In genomic region chr4:47837582-47838294, GRCh38 we compare ENCODE assay signal across 8 cellular contexts. TPM values are rescaled to one million over a fixed set of nuclear protein-coding genes. Genes with fewer than 3 reads are reported as not detected.
DNase-seq lines count a peak whose midpoint lies in the region; ATAC-seq and TF ChIP-seq lines count a peak whose summit lies in the region.

TSS of gene CORIN (minus strand) at chr4:47838067. CDS start at chr4:47837949, 118 bp downstream.

- no peaks in the 10 kb centered on the region for H3K9me3 Mint-ChIP-seq in activated CD4-positive, alpha-beta memory T cell treated with anti-CD3 and anti-CD28 coated beads for 36 hours

- peak within 1 kb of the TSS; percentile 76 for H3K4me3 Mint-ChIP-seq in activated CD4-positive, alpha-beta memory T cell treated with anti-CD3 and anti-CD28 coated beads for 36 hours

- H3K4me1 Mint-ChIP-seq in activated CD4-positive, alpha-beta memory T cell treated with anti-CD3 and anti-CD28 coated beads for 36 hours (ENCODE audit: low read depth) = peaks cover 32% of the 10 kb centered on the region

- H3K4me1 ChIP-seq in neutrophil (ENCODE audit: control insufficient read depth in 1 of 2, insufficient read depth in 1 of 2, low read depth in 1 of 2, low read length in 1 of 2) = peaks cover 19 to 31% of the 10 kb centered on the region in 2 experiments

- H3K27ac ChIP-seq in neutrophil = no peak within 1 kb of the TSS

- H3K27me3 Mint-ChIP-seq in activated CD4-positive, alpha-beta memory T cell treated with anti-CD3 and anti-CD28 coated beads for 36 hours = peaks cover 3% of the 10 kb centered on the region

- peak; percentile 3 for ATAC-seq in HG03175 (IDR thresholded peaks at IDR 0.05; ENCODE audit: unreplicated experiment)

- H3K36me3 ChIP-seq in neutrophil = peaks cover 5% of the 10 kb centered on the region

- POLR2A ChIA-PET in activated CD4-positive, alpha-beta memory T cell treated with anti-CD3 and anti-CD28 coated beads for 36 hours (lab: Charles Lee) = no interaction called here

- intact Hi-C loops in activated CD4-positive, alpha-beta memory T cell treated with anti-CD3 and anti-CD28 coated beads for 36 hours (cut with micrococcal nuclease) = loop anchor here (2.0 to 5.0 kb wide), 5 partner anchors 21 to 520 kb away; partner anchors contain the start of gene COMMD8

- TF ChIP-seq CTCF in fibroblast of pulmonary artery (IDR thresholded peaks at IDR 0.05; ENCODE audit: low read length, missing control alignments) = no peak
- no peak for TF ChIP-seq CTCF in neutrophil (IDR thresholded peaks at IDR 0.05)

- H3K36me3 Mint-ChIP-seq in activated CD4-positive, alpha-beta memory T cell treated with anti-CD3 and anti-CD28 coated beads for 36 hours = no peaks in the 10 kb centered on the region

- peak; percentile 11 for DNase-seq in activated CD4-positive, alpha-beta T cell treated with anti-CD3 and anti-CD28 coated beads for 4 hours
- DNase-seq in activated CD4-positive, alpha-beta T cell treated with anti-CD3 and anti-CD28 coated beads, Interleukin-2, amount 50 U/mL, for 1 hour = no peak
- peak; percentile 59 for DNase-seq in activated CD4-positive, alpha-beta memory T cell treated with anti-CD3 and anti-CD28 coated beads for 36 hours
- DNase-seq in fibroblast of pulmonary artery (ENCODE audit: low read depth) (no peak), NCI-H1436 (lab: John Stamatoyannopoulos, UW) (no peak), NCI-H524 treated with DMSO at 0.1 percent for 48 hours (lab: John Stamatoyannopoulos, UW) (no peak)

- CTCF ChIA-PET in activated CD4-positive, alpha-beta memory T cell treated with anti-CD3 and anti-CD28 coated beads for 36 hours (lab: Charles Lee) = interaction anchor here (0.9 to 3.1 kb wide), 12 partner anchors 10 to 299 kb away, joined by 3 to 38 read pairs (median 5); no protein-coding TSS in a partner anchor

- no peaks in the 10 kb centered on the region for H3K9me3 ChIP-seq in neutrophil

- H3K27ac Mint-ChIP-seq in activated CD4-positive, alpha-beta memory T cell treated with anti-CD3 and anti-CD28 coated beads for 36 hours = no peak within 1 kb of the TSS

- peaks cover 45% of the 10 kb centered on the region for H3K27me3 ChIP-seq in neutrophil

- H3K4me3 ChIP-seq in fibroblast of pulmonary artery (replicated peaks; ENCODE audit: low read depth, low read length) = peak within 1 kb of the TSS; percentile 60
- peak within 1 kb of the TSS; percentile 24 to 44 for H3K4me3 ChIP-seq in neutrophil (ENCODE audit: low read depth in 1 of 2, low read length in 1 of 2)

RNA-seq across cellular contexts. Expression of gene CORIN, which starts in this region (rescaled TPM):
- total RNA-seq in activated CD4-positive, alpha-beta memory T cell treated with anti-CD3 and anti-CD28 coated beads for 36 hours = under 1 TPM in 1 of 2 experiments, not detected in 1; 0.56 TPM

Comparison
In these comparisons a context has a peak if more than half of its experiments do, and no peak if none do; other contexts are left out.
1. DNase-seq: peak in activated CD4-positive, alpha-beta T cell treated with anti-CD3 and anti-CD28 coated beads for 4 hours (2 of 2); none in activated CD4-positive, alpha-beta T cell treated with anti-CD3 and anti-CD28 coated beads, Interleukin-2, amount 50 U/mL, for 1 hour (single experiment), fibroblast of pulmonary artery (single experiment), NCI-H1436 (single experiment) and NCI-H524 treated with DMSO at 0.1 percent for 48 hours (single experiment).
2. Peak in DNase-seq in activated CD4-positive, alpha-beta memory T cell treated with anti-CD3 and anti-CD28 coated beads for 36 hours; RNA of the gene not detected or under 1 TPM.